In the genomic region with DNA sequence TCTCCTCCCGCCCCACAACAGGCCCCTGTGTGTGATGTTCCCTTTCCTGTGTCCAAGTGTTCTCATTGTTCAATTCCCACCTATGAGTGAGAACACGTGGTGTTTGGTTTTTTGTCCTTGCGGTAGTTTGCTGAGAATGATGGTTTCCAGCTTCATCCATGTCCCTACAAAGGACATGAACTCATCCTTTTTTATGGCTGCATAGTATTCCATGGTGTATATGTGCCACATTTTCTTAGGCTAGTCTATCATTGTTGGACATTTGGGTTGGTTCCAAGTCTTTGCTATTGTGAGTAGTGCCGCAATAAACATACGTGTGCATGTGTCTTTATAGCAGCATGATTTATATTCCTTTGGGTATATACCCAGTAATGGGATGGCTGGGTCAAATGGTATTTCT, we compare ENCODE assay signal across 8 cellular contexts. TPM values are rescaled to one million over a fixed set of nuclear protein-coding genes. Genes with fewer than 3 reads are reported as not detected.
DNase-seq lines count a peak whose midpoint lies in the region; ATAC-seq and TF ChIP-seq lines count a peak whose summit lies in the region.
"Not testable (repeated sequence)": the region's sequence is repeated elsewhere in the genome, so short reads cannot be mapped to it uniquely, and the experiment has no call there.
"Had no signal": no experiment of that assay in that cellular context is flagged by ENCODE, and none has a peak within 500 bp of the region (broad histone marks: within the 10 kb centered on the region; RNA-seq: fewer than 3 reads in every experiment).

No MANE protein-coding gene starts in this region.

- H3K9me2 ChIP-seq in GM23338 (ENCODE audit: insufficient read depth); hepatocyte (replicated peaks; ENCODE audit: insufficient read depth); neural cell (ENCODE audit: insufficient read depth, low read length): not testable (repeated sequence)

- not testable (repeated sequence) for H3K27ac Mint-ChIP-seq in GM23338; activated CD4-positive, alpha-beta T cell treated with anti-CD3 and anti-CD28 coated beads for 36 hours; stimulated activated naive B cell treated with anti-CD40 and anti-IgM and Interleukin-4, amounts not matched to agents 10 μg/mL and 1 μg/mL and 100 μg/mL, for 72 hours
- H3K27ac Mint-ChIP-seq in activated naive CD4-positive, alpha-beta T cell treated with anti-CD3 and anti-CD28 coated beads, Interleukin-2, amount 50 U/mL, for 24 hours, result peak overlapping the region; percentile 86

- CTCF ChIA-PET in activated CD4-positive, alpha-beta T cell treated with anti-CD3 and anti-CD28 coated beads for 36 hours (lab: Charles Lee), result not testable (repeated sequence)

- not testable (repeated sequence) for H3K9me3 Mint-ChIP-seq in GM23338; activated CD4-positive, alpha-beta T cell treated with anti-CD3 and anti-CD28 coated beads for 36 hours (ENCODE audit: low read depth); activated naive CD4-positive, alpha-beta T cell treated with anti-CD3 and anti-CD28 coated beads, Interleukin-2, amount 50 U/mL, for 24 hours; stimulated activated naive B cell treated with anti-CD40 and anti-IgM and Interleukin-4, amounts not matched to agents 10 μg/mL and 1 μg/mL and 100 μg/mL, for 72 hours

- H3K4me3 Mint-ChIP-seq in GM23338, result peak overlapping the region; percentile 43; the same call in 1 of the 3 replicates
- peak overlapping the region; percentile 99 for H3K4me3 Mint-ChIP-seq in activated CD4-positive, alpha-beta T cell treated with anti-CD3 and anti-CD28 coated beads for 36 hours
- peak overlapping the region; percentile 97 for H3K4me3 Mint-ChIP-seq in activated naive CD4-positive, alpha-beta T cell treated with anti-CD3 and anti-CD28 coated beads, Interleukin-2, amount 50 U/mL, for 24 hours
- H3K4me3 Mint-ChIP-seq in stimulated activated naive B cell treated with anti-CD40 and anti-IgM and Interleukin-4, amounts not matched to agents 10 μg/mL and 1 μg/mL and 100 μg/mL, for 72 hours, result peak overlapping the region; percentile 46 to 57

- not testable (repeated sequence) for H3K4me3 ChIP-seq in GM23338, hepatocyte
- H3K4me3 ChIP-seq in dorsolateral prefrontal cortex, result peak overlapping the region in 53 of 59 donors; percentile 60 to 100 (median 97)
- H3K4me3 ChIP-seq in neural cell (ENCODE audit: low read length), result peak overlapping the region; percentile 20

- POLR2A ChIA-PET in activated CD4-positive, alpha-beta T cell treated with anti-CD3 and anti-CD28 coated beads for 36 hours (lab: Charles Lee), result not testable (repeated sequence)

- H3K36me3 Mint-ChIP-seq in GM23338 (ENCODE audit: low read depth), result peaks cover 33% of the 10 kb centered on the region
- peaks cover 34% of the 10 kb centered on the region for H3K36me3 Mint-ChIP-seq in activated CD4-positive, alpha-beta T cell treated with anti-CD3 and anti-CD28 coated beads for 36 hours (ENCODE audit: low read depth)
- H3K36me3 Mint-ChIP-seq in activated naive CD4-positive, alpha-beta T cell treated with anti-CD3 and anti-CD28 coated beads, Interleukin-2, amount 50 U/mL, for 24 hours, result peaks cover 15% of the 10 kb centered on the region
- H3K36me3 Mint-ChIP-seq in stimulated activated naive B cell treated with anti-CD40 and anti-IgM and Interleukin-4, amounts not matched to agents 10 μg/mL and 1 μg/mL and 100 μg/mL, for 72 hours, result peaks cover 22 to 23% of the 10 kb centered on the region in 2 donors

- H3K79me2 ChIP-seq in GM23338 (replicated peaks; ENCODE audit: insufficient read depth) (peaks cover 68% of the 10 kb centered on the region), hepatocyte (peaks cover 73% of the 10 kb centered on the region), neural cell (replicated peaks; ENCODE audit: insufficient read depth, low read length) (peaks cover 65% of the 10 kb centered on the region)

- not testable (repeated sequence) for H3K4me2 ChIP-seq in GM23338; neural cell (ENCODE audit: low read length)
- peak overlapping the region; percentile 76 for H3K4me2 ChIP-seq in hepatocyte

- not testable (repeated sequence) for H3K27ac ChIP-seq in GM23338 (ENCODE audit: low read depth); hepatocyte; neural cell (ENCODE audit: low read length)
- H3K27ac ChIP-seq in dorsolateral prefrontal cortex, result peak overlapping the region in 5 of 59 donors; percentile 36 to 100 (median 99)

- not testable (repeated sequence) for H3K9me3 ChIP-seq in hepatocyte (ENCODE audit: low read depth); neural cell (ENCODE audit: low read length)

- not testable (repeated sequence) for ATAC-seq in GM23338; activated CD4-positive, alpha-beta T cell treated with anti-CD3 and anti-CD28 coated beads for 36 hours; stimulated activated naive B cell treated with anti-CD40 and anti-IgM and Interleukin-4, amounts not matched to agents 10 μg/mL and 1 μg/mL and 100 μg/mL, for 72 hours (replicated peaks)

- H3K27me3 Mint-ChIP-seq in GM23338 (ENCODE audit: insufficient read depth, low read depth, poor library complexity), result peaks cover 10% of the 10 kb centered on the region
- not testable (repeated sequence) for H3K27me3 Mint-ChIP-seq in activated CD4-positive, alpha-beta T cell treated with anti-CD3 and anti-CD28 coated beads for 36 hours; activated naive CD4-positive, alpha-beta T cell treated with anti-CD3 and anti-CD28 coated beads, Interleukin-2, amount 50 U/mL, for 24 hours; stimulated activated naive B cell treated with anti-CD40 and anti-IgM and Interleukin-4, amounts not matched to agents 10 μg/mL and 1 μg/mL and 100 μg/mL, for 72 hours

- intact Hi-C loops in activated CD4-positive, alpha-beta T cell treated with anti-CD3 and anti-CD28 coated beads for 36 hours (cut with DNase I, micrococcal nuclease), result loop anchor here in 1 of 2 experiments (5.0 kb wide), 2 partner anchors 146 to 274 kb away; partner anchors contain the start of genes PPP2CA and SEC24A
- intact Hi-C loops in dorsolateral prefrontal cortex (cut with DNase I), result loop anchor here (2.0 to 5.0 kb wide), 6 partner anchors 39 to 364 kb away; partner anchors contain the start of genes CAMLG (in 1 of the 2), PPP2CA (in 1 of the 2) and SEC24A (in 1 of the 2)

- DNase-seq in GM23338 (ENCODE audit: low spot score); activated CD4-positive, alpha-beta T cell treated with anti-CD3 and anti-CD28 coated beads for 36 hours; dorsolateral prefrontal cortex; hepatocyte (ENCODE audit: low spot score); stimulated activated naive B cell treated with anti-CD40 and anti-IgM and Interleukin-4, amounts not matched to agents 10 μg/mL and 1 μg/mL and 100 μg/mL, for 72 hours: not testable (repeated sequence)

- TF ChIP-seq CTCF in GM23338 (conservative IDR thresholded peaks at IDR 0.05; ENCODE audit: low read depth in 2 of 2); dorsolateral prefrontal cortex (IDR thresholded peaks at IDR 0.05 in 54 of 56, conservative IDR thresholded peaks at IDR 0.05 in 2 of 56; ENCODE audit: low read depth in 1 of 56, partially characterized antibody in 56 of 56); hepatocyte (IDR thresholded peaks at IDR 0.05; ENCODE audit: poor library complexity); neural cell (IDR thresholded peaks at IDR 0.05; ENCODE audit: poor library complexity, severe bottlenecking): not testable (repeated sequence)

- H4K20me1 ChIP-seq in GM23338 (replicated peaks; ENCODE audit: insufficient read depth) (peaks cover 37% of the 10 kb centered on the region), hepatocyte (ENCODE audit: insufficient read depth, poor library complexity, severe bottlenecking) (peaks cover 63% of the 10 kb centered on the region)
- not testable (repeated sequence) for H4K20me1 ChIP-seq in neural cell (ENCODE audit: insufficient read depth)

- not testable (repeated sequence) for TF ChIP-seq EP300 in neural cell (conservative IDR thresholded peaks at IDR 0.05; ENCODE audit: poor library complexity, severe bottlenecking)

- H3K36me3 ChIP-seq in GM23338 (ENCODE audit: insufficient read depth); hepatocyte (replicated peaks; ENCODE audit: insufficient read depth, low read depth); neural cell (ENCODE audit: insufficient read depth, low read length): not testable (repeated sequence)

- WGBS in hepatocyte (ENCODE audit: low lambda C conversion rate, missing lambda C conversion rate), result 98% methylated on average over 5 of the region's 5 CpGs

- H2AFZ ChIP-seq in GM23338; hepatocyte; neural cell (ENCODE audit: low read depth, low read length): not testable (repeated sequence)

- not testable (repeated sequence) for TF ChIP-seq RAD21 in neural cell (conservative IDR thresholded peaks at IDR 0.05)

- H3K9ac ChIP-seq in neural cell (ENCODE audit: low read length), result not testable (repeated sequence)

- peaks cover 15% of the 10 kb centered on the region for H3K4me1 Mint-ChIP-seq in GM23338
- peaks cover 43% of the 10 kb centered on the region for H3K4me1 Mint-ChIP-seq in activated CD4-positive, alpha-beta T cell treated with anti-CD3 and anti-CD28 coated beads for 36 hours
- H3K4me1 Mint-ChIP-seq in activated naive CD4-positive, alpha-beta T cell treated with anti-CD3 and anti-CD28 coated beads, Interleukin-2, amount 50 U/mL, for 24 hours, result peaks cover 65% of the 10 kb centered on the region
- H3K4me1 Mint-ChIP-seq in stimulated activated naive B cell treated with anti-CD40 and anti-IgM and Interleukin-4, amounts not matched to agents 10 μg/mL and 1 μg/mL and 100 μg/mL, for 72 hours, result peaks cover 14 to 54% of the 10 kb centered on the region in 2 donors

- H3F3A ChIP-seq in GM23338 (replicated peaks; ENCODE audit: low read depth); neural cell (ENCODE audit: insufficient read depth, low read length, poor library complexity, severe bottlenecking): not testable (repeated sequence)

- not testable (repeated sequence) for H3K27me3 ChIP-seq in GM23338 (ENCODE audit: insufficient read depth); dorsolateral prefrontal cortex; hepatocyte; neural cell (ENCODE audit: insufficient read depth, low read depth, low read length)

- not testable (repeated sequence) for H3K4me1 ChIP-seq in GM23338 (ENCODE audit: insufficient read depth); hepatocyte (ENCODE audit: insufficient read depth)

RNA-seq across cellular contexts. Expression of gene UBE2B, which starts 2.3 kb away (rescaled TPM):
- total RNA-seq in GM23338 (2014; rRNA removed; shearing (Covaris generic)), result 19.3 and 22.1 TPM in 2 replicates
- polyA plus RNA-seq in GM23338 (2016; fragmentation: Nextera tagmentation; extraction: Ambion mirVana) (184 and 187 TPM in 2 replicates), hepatocyte (117 and 128 TPM in 2 replicates), neural cell (94.5 and 128 TPM in 2 replicates)
- total RNA-seq in activated CD4-positive, alpha-beta T cell treated with anti-CD3 and anti-CD28 coated beads for 36 hours, result 100 to 1,000 TPM; 112 to 115 TPM
- total RNA-seq in dorsolateral prefrontal cortex (100 to 1,000 TPM in 67 of 120 experiments, 10 to 100 TPM in 53; 45.5 to 171 (median 102) TPM), hepatocyte (78.9 and 82.0 TPM in 2 replicates)
- 65.0 and 95.4 TPM in 2 replicates for polyA minus RNA-seq in neural cell

RNA-seq across cellular contexts. Expression of gene CDKL3, which starts 6.7 kb away (rescaled TPM):
- 0.35 and 0.97 TPM in 2 replicates for total RNA-seq in GM23338 (2014; rRNA removed; shearing (Covaris generic))
- 2.8 and 2.9 TPM in 2 replicates for polyA plus RNA-seq in GM23338 (2016; fragmentation: Nextera tagmentation; extraction: Ambion mirVana)
- 1 to 10 TPM; 3.1 to 5.2 TPM for total RNA-seq in activated CD4-positive, alpha-beta T cell treated with anti-CD3 and anti-CD28 coated beads for 36 hours
- 10 to 100 TPM in 119 of 120 experiments, 1 to 10 TPM in 1; 9.9 to 25.8 (median 16.6) TPM for total RNA-seq in dorsolateral prefrontal cortex
- total RNA-seq in hepatocyte, result 1.4 and 3.4 TPM in 2 replicates
- 1.1 and 1.4 TPM in 2 replicates for polyA plus RNA-seq in hepatocyte
- 16.7 and 18.1 TPM in 2 replicates for polyA plus RNA-seq in neural cell
- 11.9 and 14.7 TPM in 2 replicates for polyA minus RNA-seq in neural cell
- total RNA-seq: Peyer's patch had no signal

RNA-seq across cellular contexts. Expression of gene CDKN2AIPNL, which starts 38.0 kb away (rescaled TPM):
- total RNA-seq in GM23338 (2014; rRNA removed; shearing (Covaris generic)), result 51.4 and 53.5 TPM in 2 replicates
- 72.5 and 79.5 TPM in 2 replicates for polyA plus RNA-seq in GM23338 (2016; fragmentation: Nextera tagmentation; extraction: Ambion mirVana)
- total RNA-seq in activated CD4-positive, alpha-beta T cell treated with anti-CD3 and anti-CD28 coated beads for 36 hours, result 10 to 100 TPM; 36.1 to 42.0 TPM
- total RNA-seq in dorsolateral prefrontal cortex, result 10 to 100 TPM; 16.6 to 49.6 (median 33.7) TPM
- total RNA-seq in hepatocyte, result 24.1 and 34.4 TPM in 2 replicates
- polyA plus RNA-seq in hepatocyte, result 29.9 and 30.0 TPM in 2 replicates
- polyA plus RNA-seq in neural cell, result 77.0 and 78.4 TPM in 2 replicates
- 46.0 and 55.1 TPM in 2 replicates for polyA minus RNA-seq in neural cell

Comparison
In these comparisons a context has a peak if more than half of its experiments do, and no peak if none do; other contexts are left out.
1. H3K4me3 Mint-ChIP-seq: peak in every context shown above with its lines; median percentile 99 in activated CD4-positive, alpha-beta T cell treated with anti-CD3 and anti-CD28 coated beads for 36 hours; 97 in activated naive CD4-positive, alpha-beta T cell treated with anti-CD3 and anti-CD28 coated beads, Interleukin-2, amount 50 U/mL, for 24 hours; 52 in stimulated activated naive B cell treated with anti-CD40 and anti-IgM and Interleukin-4, amounts not matched to agents 10 μg/mL and 1 μg/mL and 100 μg/mL, for 72 hours; 43 in GM23338.